In the genomic region with DNA sequence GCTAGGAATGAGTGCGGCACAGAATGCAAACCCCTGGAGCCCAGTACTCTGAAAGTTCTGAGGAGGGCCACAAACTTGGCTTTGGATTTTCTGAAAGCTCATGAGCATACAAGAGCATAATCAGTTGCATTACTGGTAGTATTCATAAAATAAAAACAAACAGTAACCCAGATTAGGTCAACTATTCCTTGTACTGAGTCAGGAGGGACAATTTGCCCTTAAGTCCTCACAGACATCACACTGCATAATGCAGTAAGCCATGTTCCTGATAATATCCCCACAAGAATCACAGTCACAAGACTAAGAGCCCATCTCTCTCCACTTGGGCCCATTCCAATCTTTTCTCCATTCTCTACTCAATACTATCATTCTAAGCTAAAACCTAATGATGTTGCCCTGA, we compare ENCODE assay signal across 24 cellular contexts.
"Had no signal": no experiment of that assay in that cellular context is flagged by ENCODE, and none has a peak within 500 bp of the region (broad histone marks: within the 10 kb centered on the region; RNA-seq: fewer than 3 reads in every experiment).

No MANE protein-coding gene starts in this region.

- DNase-seq: activated CD4-positive, alpha-beta memory T cell treated with anti-CD3 and anti-CD28 coated beads for 36 hours; activated CD4-positive, alpha-beta T cell treated with anti-CD3 and anti-CD28 coated beads for 36 hours; activated CD4-positive, alpha-beta T cell treated with anti-CD3 and anti-CD28 coated beads, Interleukin-2, amount 10 ng/mL, durations not matched to agents 24 days and 14 days; activated CD4-positive, CD25-positive, alpha-beta regulatory T cell; activated CD4-positive, CD25-positive, alpha-beta regulatory T cell treated with anti-CD3 and anti-CD28 coated beads, Interleukin-2, amount 50 U/mL, for 72 hours; activated CD8-positive, alpha-beta memory T cell treated with anti-CD3 and anti-CD28 coated beads, Interleukin-2, amount 10 ng/mL, durations not matched to agents 7 days and 5 days; activated CD8-positive, alpha-beta memory T cell treated with anti-CD3 and anti-CD28 coated beads, Interleukin-2, amount 50 U/mL, for 4 hours; activated CD8-positive, alpha-beta T cell treated with anti-CD3 and anti-CD28 coated beads, Interleukin-2, amount 10 ng/mL, durations not matched to agents 7 days and 5 days; activated effector memory CD4-positive, alpha-beta T cell treated with anti-CD3 and anti-CD28 coated beads, Interleukin-2, amount 50 U/mL, for 16 hours; activated naive CD4-positive, alpha-beta T cell treated with anti-CD3 and anti-CD28 coated beads for 36 hours; activated naive CD8-positive, alpha-beta T cell treated with anti-CD3 and anti-CD28 coated beads for 36 hours; activated naive CD8-positive, alpha-beta T cell treated with anti-CD3 and anti-CD28 coated beads, Interleukin-2, amount 50 U/mL, for 24 hours; activated T-cell treated with anti-CD3 and anti-CD28 coated beads, Interleukin-2, amount 50 U/mL, for 1 hour; activated T-cell treated with anti-CD3 and anti-CD28 coated beads, Interleukin-2, amount 50 U/mL, for 48 hours; central memory CD4-positive, alpha-beta T cell; cerebellar nuclear complex; colonic mucosa; effector CD8-positive, alpha-beta T cell; esophagus squamous epithelium; T-helper 2 cell had no signal

- H3K4me3 ChIP-seq: ascending aorta, breast epithelium, cardiac muscle cell, colonic mucosa, esophagus squamous epithelium had no signal

- H3K36me3 ChIP-seq: ascending aorta, breast epithelium, cardiac muscle cell, colonic mucosa, esophagus squamous epithelium had no signal

- H3K27ac ChIP-seq: ascending aorta, breast epithelium, cardiac muscle cell, colonic mucosa, epithelial cell of prostate, esophagus squamous epithelium had no signal

- ATAC-seq: activated CD4-positive, alpha-beta T cell treated with anti-CD3 and anti-CD28 coated beads for 36 hours; activated CD8-positive, alpha-beta memory T cell treated with anti-CD3 and anti-CD28 coated beads, Interleukin-2, amount 10 ng/mL, durations not matched to agents 7 days and 5 days; activated CD8-positive, alpha-beta T cell treated with anti-CD3 and anti-CD28 coated beads, Interleukin-2, amount 10 ng/mL, durations not matched to agents 7 days and 5 days; activated naive CD8-positive, alpha-beta T cell treated with anti-CD3 and anti-CD28 coated beads, Interleukin-2, amount 50 U/mL, for 24 hours had no signal

- H3K4me1 ChIP-seq: ascending aorta, breast epithelium, colonic mucosa, esophagus squamous epithelium had no signal

- H3K27me3 ChIP-seq: ascending aorta, breast epithelium, cardiac muscle cell, colonic mucosa, esophagus squamous epithelium had no signal

- H3K9me3 ChIP-seq: ascending aorta, breast epithelium, colonic mucosa, esophagus squamous epithelium had no signal
